Comparison of ENCODE assay signal across 17 cellular contexts in genomic region chr11:34278708-34279297, GRCh38.
DNase-seq lines count a peak whose midpoint lies in the region; ATAC-seq, FAIRE-seq and TF ChIP-seq lines count a peak whose summit lies in the region.
"Had no signal": no experiment of that assay in that cellular context is flagged by ENCODE, and none has a peak within 500 bp of the region (broad histone marks: within the 10 kb centered on the region; RNA-seq: fewer than 3 reads in every experiment).

No MANE protein-coding gene starts in this region.

- TF ChIP-seq EP300 in SK-N-SH (IDR thresholded peaks at IDR 0.05; ENCODE audit: borderline replicate concordance in 1 of 2, low read depth in 1 of 2, low read length in 1 of 2) (peak in 1 of 2 experiments; percentile 30; a peak in 1 of 4 replicates), upper lobe of left lung (IDR thresholded peaks at IDR 0.05) (no peak)

- H4K20me1 ChIP-seq in SK-N-SH (ENCODE audit: insufficient read depth), result no peaks in the 10 kb centered on the region

- no peak overlapping the region for H2AFZ ChIP-seq in SK-N-SH (ENCODE audit: low read depth)

- no peaks in the 10 kb centered on the region for H3K79me2 ChIP-seq in SK-N-SH (ENCODE audit: insufficient read depth)

- H3K9ac ChIP-seq in SK-N-SH, result no peak overlapping the region

- H3K27ac ChIP-seq in SK-N-SH (ENCODE audit: low read depth in 2 of 2, low read length in 1 of 2), result peak overlapping the region in 1 of 2 experiments; percentile 43; a peak in 2 of 4 replicates
- H3K27ac ChIP-seq in upper lobe of left lung, result no peak overlapping the region
- H3K27ac ChIP-seq: gastrocnemius medialis, suprapubic skin had no signal

- no peak overlapping the region for H3K4me2 ChIP-seq in SK-N-SH

- H3K27me3 ChIP-seq in SK-N-SH (ENCODE audit: insufficient read depth) (no peaks in the 10 kb centered on the region), upper lobe of left lung (no peaks in the 10 kb centered on the region)
- H3K27me3 ChIP-seq: gastrocnemius medialis, suprapubic skin had no signal

- H3K9me2 ChIP-seq in SK-N-SH, result no peaks in the 10 kb centered on the region

- POLR2A ChIA-PET in SK-N-SH (lab: Yijun Ruan, JAX), result no interaction called here

- H3K9me3 ChIP-seq in SK-N-SH, result no peaks in the 10 kb centered on the region
- H3K9me3 ChIP-seq in upper lobe of left lung, result no peaks in the 10 kb centered on the region
- H3K9me3 ChIP-seq: gastrocnemius medialis, suprapubic skin had no signal

- ATAC-seq in SK-N-SH treated with all-trans-retinoic acid at 6 μM for 48 hours (no peak), HG02642 (IDR thresholded peaks at IDR 0.05; ENCODE audit: poor library complexity, unreplicated experiment) (peak; percentile 78), upper lobe of left lung (ENCODE audit: low FRiP score in 2 of 2) (no peak), HG03280 (IDR thresholded peaks at IDR 0.05; ENCODE audit: unreplicated experiment) (no peak)
- ATAC-seq: gastrocnemius medialis; naive thymus-derived CD4-positive, alpha-beta T cell; sciatic nerve had no signal

- CTCF ChIA-PET in SK-N-SH (lab: Yijun Ruan, JAX), result interaction anchor here (0.8 to 1.2 kb wide), 3 partner anchors 79 to 104 kb away, joined by 3 to 5 read pairs (median 3); partner anchors contain the start of gene ABTB2

- 0 out of 2 replicates have a peak, but pooled peaks have one; percentile 9 for TF ChIP-seq RAD21 in SK-N-SH (IDR thresholded peaks at IDR 0.05; ENCODE audit: low read length)

- peaks cover 5% of the 10 kb centered on the region for H3F3A ChIP-seq in SK-N-SH (replicated peaks; ENCODE audit: insufficient read depth)

- no peak for FAIRE-seq in frontal cortex (lab: Jason Lieb, UNC)
- FAIRE-seq: A204.1, astrocyte had no signal

- H3K36me3 ChIP-seq in SK-N-SH (replicated peaks in 1 of 2; ENCODE audit: control insufficient read depth in 1 of 2, insufficient read depth in 2 of 2, low read length in 1 of 2), result no peaks in the 10 kb centered on the region
- no peaks in the 10 kb centered on the region for H3K36me3 ChIP-seq in upper lobe of left lung
- H3K36me3 ChIP-seq: gastrocnemius medialis, suprapubic skin had no signal

- peak; percentile 32 for DNase-seq in SK-N-SH
- DNase-seq in NCI-H69 (lab: John Stamatoyannopoulos, UW), result peak; percentile 81
- no peak for DNase-seq in frontal cortex (ENCODE audit: low spot score in 2 of 2)
- no peak for DNase-seq in upper lobe of left lung
- DNase-seq in dermis blood vessel endothelial cell, result no peak
- DNase-seq: activated CD4-positive, alpha-beta T cell treated with anti-CD3 and anti-CD28 coated beads, Interleukin-2, amount 50 U/mL, for 1 hour; gastrocnemius medialis; KBM-7; naive thymus-derived CD4-positive, alpha-beta T cell; T-helper 1 cell had no signal

- 30% methylated on average over 2 of the region's 4 CpGs for WGBS in SK-N-SH (ENCODE audit: low lambda C conversion rate)
- WGBS in upper lobe of left lung, 2 donors, result 54 to 60% methylated on average over 2 to 4 of the region's 4 CpGs

- TF ChIP-seq CTCF in SK-N-SH (IDR thresholded peaks at IDR 0.05) (no peak), upper lobe of left lung (IDR thresholded peaks at IDR 0.05) (no peak)

- no peak overlapping the region for H3K4me3 ChIP-seq in SK-N-SH (ENCODE audit: low read depth in 2 of 2, low read length in 1 of 2)
- no peak overlapping the region for H3K4me3 ChIP-seq in upper lobe of left lung
- H3K4me3 ChIP-seq: gastrocnemius medialis, suprapubic skin had no signal

- peaks cover 21 to 48% of the 10 kb centered on the region in 2 experiments for H3K4me1 ChIP-seq in SK-N-SH (ENCODE audit: control insufficient read depth in 1 of 2, insufficient read depth in 2 of 2, low read depth in 1 of 2, low read length in 1 of 2)
- peaks cover 0 to 10% (median 5%) of the 10 kb centered on the region in 4 donors for H3K4me1 ChIP-seq in upper lobe of left lung

- no peak for TF ChIP-seq POLR2A in upper lobe of left lung (IDR thresholded peaks at IDR 0.05)

TF ChIP-seq in SK-N-SH, 30 proteins besides CTCF, POLR2A, EP300 and RAD21:
- TF ChIP-seq RFX5 (IDR thresholded peaks at IDR 0.05; ENCODE audit: low read length) (no peak), RXRA (IDR thresholded peaks at IDR 0.05; ENCODE audit: borderline replicate concordance, low read depth) (no peak), FOXM1 (IDR thresholded peaks at IDR 0.05; ENCODE audit: low read depth) (no peak), MEF2A (IDR thresholded peaks at IDR 0.05; ENCODE audit: borderline replicate concordance, low read depth) (no peak), USF2 (IDR thresholded peaks at IDR 0.05; ENCODE audit: borderline replicate concordance, low read depth, low read length) (no peak), TEAD4 (IDR thresholded peaks at IDR 0.05; ENCODE audit: borderline replicate concordance, insufficient read depth) (no peak), NFIC (IDR thresholded peaks at IDR 0.05; ENCODE audit: borderline replicate concordance) (no peak), TCF12 (IDR thresholded peaks at IDR 0.05) (no peak), CHD2 (IDR thresholded peaks at IDR 0.05; ENCODE audit: low read length, partially characterized antibody) (no peak), GATA2 (CRISPR knock-in tag; IDR thresholded peaks at IDR 0.05) (peak; percentile 50), RCOR1 (IDR thresholded peaks at IDR 0.05; ENCODE audit: low read length) (peak; percentile 82), MXI1 (IDR thresholded peaks at IDR 0.05; ENCODE audit: low read depth, low read length) (no peak)

TF ChIP-seq in SK-N-SH treated with all-trans-retinoic acid at 6 μM for 48 hours, 23 proteins besides CTCF, POLR2A, EP300 and RAD21 (continues in another document):
- no peak for TF ChIP-seq TCF4 (CRISPR knock-in tag; IDR thresholded peaks at IDR 0.05; ENCODE audit: borderline replicate concordance)
- TF ChIP-seq TSHZ2 (CRISPR knock-in tag; IDR thresholded peaks at IDR 0.05), result no peak
- no peak for TF ChIP-seq POU6F1 (CRISPR knock-in tag; IDR thresholded peaks at IDR 0.05; ENCODE audit: borderline replicate concordance, low read depth)
- TF ChIP-seq CSDC2 (CRISPR knock-in tag; IDR thresholded peaks at IDR 0.05), result no peak
- no peak for TF ChIP-seq RARB (CRISPR knock-in tag; IDR thresholded peaks at IDR 0.05)
- TF ChIP-seq ZC3H10 (CRISPR knock-in tag; IDR thresholded peaks at IDR 0.05), result no peak
- no peak for TF ChIP-seq PATZ1 (CRISPR knock-in tag; IDR thresholded peaks at IDR 0.05; ENCODE audit: borderline replicate concordance)

Comparison
In these comparisons a context has a peak if more than half of its experiments do, and no peak if none do; other contexts are left out.
1. DNase-seq: peak in SK-N-SH (single experiment) and NCI-H69 (single experiment); none in frontal cortex (0 of 2), upper lobe of left lung (0 of 2) and dermis blood vessel endothelial cell (single experiment).